ENCODE assay signal across 9 cellular contexts in the genomic region with DNA sequence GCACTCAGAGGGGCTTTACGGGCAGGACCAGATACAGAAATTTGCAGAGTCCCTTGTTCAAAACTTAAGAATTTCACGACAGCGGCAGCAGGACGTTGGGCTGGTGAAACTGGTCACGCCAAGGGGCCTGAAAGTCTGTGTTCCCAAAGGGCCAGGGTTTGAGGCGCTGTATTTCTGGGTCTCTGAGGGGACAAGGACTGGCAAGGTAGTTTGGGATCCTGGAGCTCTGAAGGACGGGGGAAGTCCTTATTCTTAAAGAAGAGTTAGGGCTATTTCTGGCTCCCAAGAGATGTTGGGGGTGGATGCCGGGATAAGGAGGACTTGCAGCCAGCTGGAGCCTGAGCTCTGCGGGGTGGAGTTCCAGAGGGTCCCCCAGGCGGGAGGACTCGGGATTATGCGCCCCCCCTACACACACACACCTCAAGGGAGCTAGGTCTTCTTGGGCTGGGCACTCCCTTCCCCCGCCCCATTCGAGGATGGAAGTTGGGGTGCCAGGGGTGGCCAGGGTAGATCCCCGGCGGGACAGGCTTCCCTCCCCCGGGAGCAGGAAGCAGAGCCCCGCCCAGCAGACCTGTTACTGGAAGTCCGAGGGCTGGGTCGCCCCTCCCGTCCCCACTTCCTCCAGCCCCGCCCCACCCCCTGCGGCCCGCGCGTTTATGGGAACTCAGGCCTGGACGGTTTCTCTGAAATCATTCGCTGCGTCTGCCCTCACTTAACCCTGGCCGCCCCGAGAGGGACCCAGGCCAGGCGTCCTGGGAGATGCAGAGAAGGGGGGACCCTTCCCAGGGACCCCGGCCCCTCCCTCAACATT. TPM values are rescaled to one million over a fixed set of nuclear protein-coding genes. Genes with fewer than 3 reads are reported as not detected.
DNase-seq lines count a peak whose midpoint lies in the region; ATAC-seq and TF ChIP-seq lines count a peak whose summit lies in the region.
"Had no signal": no experiment of that assay in that cellular context is flagged by ENCODE, and none has a peak within 500 bp of the region (broad histone marks: within the 10 kb centered on the region; RNA-seq: fewer than 3 reads in every experiment).

No MANE protein-coding gene starts in this region.

- H3K4me1 Mint-ChIP-seq in HFFc6 (ENCODE audit: low read depth) (peaks cover 64% of the 10 kb centered on the region), neural crest cell (peaks cover 23% of the 10 kb centered on the region)
- H3K4me1 Mint-ChIP-seq in activated T-helper 1 cell treated with anti-CD3 and anti-CD28 coated beads, Interleukin-12 subunit alpha, Interleukin-12 subunit beta, Interleukin-2, Interleukin-4 antibody, amounts not matched to agents 30 ng/mL and 10 ng/mL and 1 ng/mL, durations not matched to agents 14 hours and 24 hours and 36 hours (ENCODE audit: low read depth) = peaks cover 60% of the 10 kb centered on the region

- peak in 1 of 2 donors; percentile 23 for TF ChIP-seq POLR2A in suprapubic skin (IDR thresholded peaks at IDR 0.05)

- no peak for ATAC-seq in HG02870 (IDR thresholded peaks at IDR 0.05; ENCODE audit: unreplicated experiment)

- H3K27me3 Mint-ChIP-seq in HFFc6 (ENCODE audit: insufficient read depth) (peaks cover 2% of the 10 kb centered on the region; the same call in 1 of the 2 replicates), neural crest cell (ENCODE audit: low read depth) (peaks cover 94% of the 10 kb centered on the region)
- no peaks in the 10 kb centered on the region for H3K27me3 Mint-ChIP-seq in activated T-helper 1 cell treated with anti-CD3 and anti-CD28 coated beads, Interleukin-12 subunit alpha, Interleukin-12 subunit beta, Interleukin-2, Interleukin-4 antibody, amounts not matched to agents 30 ng/mL and 10 ng/mL and 1 ng/mL, durations not matched to agents 14 hours and 24 hours and 36 hours (ENCODE audit: insufficient read depth)

- H3K27ac Mint-ChIP-seq in HFFc6 (peak overlapping the region; percentile 88), neural crest cell (ENCODE audit: unreplicated experiment) (no peak overlapping the region)
- peak overlapping the region; percentile 90 for H3K27ac Mint-ChIP-seq in activated T-helper 1 cell treated with anti-CD3 and anti-CD28 coated beads, Interleukin-12 subunit alpha, Interleukin-12 subunit beta, Interleukin-2, Interleukin-4 antibody, amounts not matched to agents 30 ng/mL and 10 ng/mL and 1 ng/mL, durations not matched to agents 14 hours and 24 hours and 36 hours

- H3K4me1 ChIP-seq in suprapubic skin = peaks cover 99% of the 10 kb centered on the region

- peak overlapping the region; percentile 70 for H3K4me3 ChIP-seq in fibroblast of the aortic adventitia (ENCODE audit: low read depth, low read length)
- H3K4me3 ChIP-seq in suprapubic skin = peak overlapping the region; percentile 49

- no peak for TF ChIP-seq CTCF in HFFc6 (IDR thresholded peaks at IDR 0.05)
- TF ChIP-seq CTCF in fibroblast of the aortic adventitia (IDR thresholded peaks at IDR 0.05; ENCODE audit: insufficient read depth, low read length) = no peak
- no peak for TF ChIP-seq CTCF in neural crest cell (conservative IDR thresholded peaks at IDR 0.05)
- no peak for TF ChIP-seq CTCF in suprapubic skin (IDR thresholded peaks at IDR 0.05)

- peak overlapping the region; percentile 93 for H3K27ac ChIP-seq in suprapubic skin

- TF ChIP-seq EP300 in suprapubic skin (IDR thresholded peaks at IDR 0.05) = no peak

- WGBS in suprapubic skin = under 1% methylated on average over 25 of the region's 33 CpGs

- H3K9me3 ChIP-seq in suprapubic skin = no peaks in the 10 kb centered on the region

- DNase-seq in DMS153 (lab: John Stamatoyannopoulos, UW) (peak; percentile 68), HFFc6 (peak; percentile 51), OCI-M2 (lab: John Stamatoyannopoulos, UW; ENCODE audit: unreplicated experiment) (peak; percentile 31), fibroblast of the aortic adventitia (ENCODE audit: low read depth) (peak; percentile 92), neural crest cell (ENCODE audit: low read depth, low spot score) (no peak), suprapubic skin (ENCODE audit: low spot score in 2 of 2) (peak; percentile 95 to 97)
- peak; percentile 79 for DNase-seq in activated T-helper 1 cell treated with anti-CD3 and anti-CD28 coated beads, Interleukin-12 subunit alpha, Interleukin-12 subunit beta, Interleukin-2, Interleukin-4 antibody, amounts not matched to agents 30 ng/mL and 10 ng/mL and 1 ng/mL, durations not matched to agents 14 hours and 24 hours and 36 hours (ENCODE audit: low spot score)

- intact Hi-C loops in activated T-helper 1 cell treated with anti-CD3 and anti-CD28 coated beads, Interleukin-12 subunit alpha, Interleukin-12 subunit beta, Interleukin-2, Interleukin-4 antibody, amounts not matched to agents 30 ng/mL and 10 ng/mL and 1 ng/mL, durations not matched to agents 14 hours and 24 hours and 36 hours (cut with micrococcal nuclease) = loop anchor here (1.0 to 5.0 kb wide), 6 partner anchors 16 to 248 kb away; a partner anchor contains a TSS

- H3K36me3 ChIP-seq in suprapubic skin = peaks cover 30% of the 10 kb centered on the region

- H3K36me3 Mint-ChIP-seq in HFFc6 (ENCODE audit: low read depth) (peaks cover 24% of the 10 kb centered on the region), neural crest cell (ENCODE audit: low read depth) (no peaks in the 10 kb centered on the region)
- H3K36me3 Mint-ChIP-seq in activated T-helper 1 cell treated with anti-CD3 and anti-CD28 coated beads, Interleukin-12 subunit alpha, Interleukin-12 subunit beta, Interleukin-2, Interleukin-4 antibody, amounts not matched to agents 30 ng/mL and 10 ng/mL and 1 ng/mL, durations not matched to agents 14 hours and 24 hours and 36 hours (ENCODE audit: low read depth) = peaks cover 58% of the 10 kb centered on the region

- peak overlapping the region; percentile 84 for H3K4me3 Mint-ChIP-seq in HFFc6
- peak overlapping the region; percentile 88 for H3K4me3 Mint-ChIP-seq in activated T-helper 1 cell treated with anti-CD3 and anti-CD28 coated beads, Interleukin-12 subunit alpha, Interleukin-12 subunit beta, Interleukin-2, Interleukin-4 antibody, amounts not matched to agents 30 ng/mL and 10 ng/mL and 1 ng/mL, durations not matched to agents 14 hours and 24 hours and 36 hours
- peak overlapping the region; percentile 78 for H3K4me3 Mint-ChIP-seq in neural crest cell

- H3K9me3 Mint-ChIP-seq in HFFc6 (no peaks in the 10 kb centered on the region), neural crest cell (no peaks in the 10 kb centered on the region)
- no peaks in the 10 kb centered on the region for H3K9me3 Mint-ChIP-seq in activated T-helper 1 cell treated with anti-CD3 and anti-CD28 coated beads, Interleukin-12 subunit alpha, Interleukin-12 subunit beta, Interleukin-2, Interleukin-4 antibody, amounts not matched to agents 30 ng/mL and 10 ng/mL and 1 ng/mL, durations not matched to agents 14 hours and 24 hours and 36 hours

- no peaks in the 10 kb centered on the region for H3K27me3 ChIP-seq in suprapubic skin

RNA-seq across cellular contexts. Expression of a gene that starts 5.6 kb away (rescaled TPM):
- 10 to 100 TPM; 12.9 to 20.1 (median 16.7) TPM for total RNA-seq in HFFc6 (2021; fragmentation: NEBNext Ultra II Directional; extraction: Animal tissue kit (Norgen Biotek cat#: 25700))
- 67.2 and 74.6 TPM in 2 replicates for total RNA-seq in activated T-helper 1 cell treated with anti-CD3 and anti-CD28 coated beads, Interleukin-12 subunit alpha, Interleukin-12 subunit beta, Interleukin-2, Interleukin-4 antibody, amounts not matched to agents 30 ng/mL and 10 ng/mL and 1 ng/mL, durations not matched to agents 14 hours and 24 hours and 36 hours
- total RNA-seq in fibroblast of the aortic adventitia (ENCODE audit: low replicate concordance) = 3.8 and 13.4 TPM in 2 replicates
- 2.2 TPM in 2 replicates for total RNA-seq in neural crest cell
- 10 to 100 TPM; 13.9 to 29.1 (median 17.9) TPM for total RNA-seq in suprapubic skin

RNA-seq across cellular contexts. Expression of a gene that starts 23.6 kb away (rescaled TPM):
- not detected for total RNA-seq in HFFc6 (2021; fragmentation: NEBNext Ultra II Directional; extraction: Animal tissue kit (Norgen Biotek cat#: 25700))
- not detected in 2 replicates for total RNA-seq in activated T-helper 1 cell treated with anti-CD3 and anti-CD28 coated beads, Interleukin-12 subunit alpha, Interleukin-12 subunit beta, Interleukin-2, Interleukin-4 antibody, amounts not matched to agents 30 ng/mL and 10 ng/mL and 1 ng/mL, durations not matched to agents 14 hours and 24 hours and 36 hours
- total RNA-seq in fibroblast of the aortic adventitia (ENCODE audit: low replicate concordance) (not detected in 2 replicates), neural crest cell (not detected in 2 replicates), suprapubic skin (10 to 100 TPM; 60.4 to 94.4 (median 65.7) TPM)

RNA-seq across cellular contexts. Expression of a gene that starts 54.8 kb away (rescaled TPM):
- 1 to 10 TPM; 5.5 to 6.2 (median 6.0) TPM for total RNA-seq in HFFc6 (2021; fragmentation: NEBNext Ultra II Directional; extraction: Animal tissue kit (Norgen Biotek cat#: 25700))
- total RNA-seq in activated T-helper 1 cell treated with anti-CD3 and anti-CD28 coated beads, Interleukin-12 subunit alpha, Interleukin-12 subunit beta, Interleukin-2, Interleukin-4 antibody, amounts not matched to agents 30 ng/mL and 10 ng/mL and 1 ng/mL, durations not matched to agents 14 hours and 24 hours and 36 hours = not detected in 2 replicates
- total RNA-seq in fibroblast of the aortic adventitia (ENCODE audit: low replicate concordance) (5.9 and 24.2 TPM in 2 replicates), neural crest cell (5.3 and 5.5 TPM in 2 replicates), suprapubic skin (10 to 100 TPM; 27.4 to 67.5 (median 50.8) TPM)

RNA-seq across cellular contexts. Expression of a gene that starts 55.2 kb away (rescaled TPM):
- not detected for total RNA-seq in HFFc6 (2021; fragmentation: NEBNext Ultra II Directional; extraction: Animal tissue kit (Norgen Biotek cat#: 25700))
- not detected in 2 replicates for total RNA-seq in activated T-helper 1 cell treated with anti-CD3 and anti-CD28 coated beads, Interleukin-12 subunit alpha, Interleukin-12 subunit beta, Interleukin-2, Interleukin-4 antibody, amounts not matched to agents 30 ng/mL and 10 ng/mL and 1 ng/mL, durations not matched to agents 14 hours and 24 hours and 36 hours
- total RNA-seq in fibroblast of the aortic adventitia (ENCODE audit: low replicate concordance) = not detected in 2 replicates
- not detected in 2 replicates for total RNA-seq in neural crest cell
- total RNA-seq in suprapubic skin = not detected
- total RNA-seq: dermis microvascular lymphatic vessel endothelial cell had no signal

Comparison
In these comparisons a context has a peak if more than half of its experiments do, and no peak if none do; other contexts are left out.
1. RNA of a gene that starts 23.6 kb away (total RNA-seq): 60.4 to 94.4 TPM in suprapubic skin; not detected in neural crest cell, not detected in HFFc6, not detected in activated T-helper 1 cell treated with anti-CD3 and anti-CD28 coated beads, Interleukin-12 subunit alpha, Interleukin-12 subunit beta, Interleukin-2, Interleukin-4 antibody, amounts not matched to agents 30 ng/mL and 10 ng/mL and 1 ng/mL, durations not matched to agents 14 hours and 24 hours and 36 hours and not detected in fibroblast of the aortic adventitia; every median in the first group is over 10 times any median in the second.
2. Peak in every context shown above with its lines, with median percentiles within 50 percentile points of each other: H3K4me3 Mint-ChIP-seq.